In the genomic region with DNA sequence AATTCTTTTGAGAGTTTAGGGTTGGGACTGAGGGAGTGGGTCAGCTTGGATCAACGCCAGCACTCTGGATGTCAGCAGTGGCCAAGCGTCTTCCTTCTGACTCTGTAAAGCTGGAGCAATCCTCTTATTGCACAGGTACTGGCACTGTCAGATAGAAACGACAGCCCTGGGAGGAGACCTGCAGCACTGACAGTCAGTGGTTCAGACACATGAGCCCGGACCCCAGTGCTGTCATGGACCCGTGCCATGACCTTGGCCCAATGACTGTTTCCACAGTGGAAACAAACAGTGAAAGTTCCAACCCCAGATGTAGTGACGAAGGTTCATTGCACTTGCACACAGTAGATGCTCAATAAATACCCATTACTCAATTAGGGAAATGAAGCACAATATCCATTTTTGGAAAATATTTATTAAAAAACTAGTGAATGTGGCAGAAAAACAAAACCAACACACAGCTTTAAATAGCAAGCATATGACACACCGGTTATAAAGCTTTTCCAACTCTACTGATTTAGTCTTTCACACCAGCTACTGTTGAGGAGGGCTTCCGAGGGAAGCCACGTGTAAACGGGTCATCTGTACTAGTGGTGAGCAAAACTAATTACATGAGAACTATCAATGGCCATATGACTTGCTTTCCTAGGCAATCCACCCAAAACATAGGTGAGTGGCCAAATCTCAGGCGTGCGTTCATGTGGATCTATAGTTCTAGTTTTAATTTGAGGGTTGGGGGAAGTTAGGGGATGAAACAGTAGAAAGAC, we compare ENCODE assay signal across 16 cellular contexts. TPM values are rescaled to one million over a fixed set of nuclear protein-coding genes. Genes with fewer than 3 reads are reported as not detected.
DNase-seq lines count a peak whose midpoint lies in the region; ATAC-seq and TF ChIP-seq lines count a peak whose summit lies in the region.
"Had no signal": no experiment of that assay in that cellular context is flagged by ENCODE, and none has a peak within 500 bp of the region (broad histone marks: within the 10 kb centered on the region; RNA-seq: fewer than 3 reads in every experiment).

No MANE protein-coding gene starts in this region.

- peak overlapping the region; percentile 23 for H3K4me3 Mint-ChIP-seq in activated naive CD4-positive, alpha-beta T cell treated with anti-CD3 and anti-CD28 coated beads, Interleukin-2, amount 50 U/mL, for 24 hours
- H3K4me3 Mint-ChIP-seq: central memory CD8-positive, alpha-beta T cell had no signal

- RAD21 ChIA-PET in HCT116 (lab: Charles Lee; ENCODE audit: low non-redundant PET in 1 of 2, low total read pairs in 2 of 2, uncharacterized antibody in 2 of 2, unreplicated experiment in 2 of 2): no interaction called here

- TF ChIP-seq POLR2A in HCT116 (IDR thresholded peaks at IDR 0.05; ENCODE audit: borderline replicate concordance, extremely low read depth, insufficient read depth, insufficient read length) (no peak), ovary (IDR thresholded peaks at IDR 0.05) (no peak)

- TF ChIP-seq CTCF in HCT116 (IDR thresholded peaks at IDR 0.05 in 2 of 3, conservative IDR thresholded peaks at IDR 0.05 in 1 of 3; ENCODE audit: borderline replicate concordance in 1 of 3, insufficient read depth in 1 of 3, low read depth in 2 of 3, low read length in 2 of 3) (no peak), ovary (IDR thresholded peaks at IDR 0.05) (no peak), ascending aorta (IDR thresholded peaks at IDR 0.05) (no peak)

- H3K4me1 ChIP-seq in HCT116 (ENCODE audit: control insufficient read depth in 1 of 2, insufficient read depth in 2 of 2, low read length in 2 of 2): peaks cover 25 to 49% of the 10 kb centered on the region in 2 experiments
- H3K4me1 ChIP-seq in ovary (ENCODE audit: insufficient read depth): peaks cover 26% of the 10 kb centered on the region
- H3K4me1 ChIP-seq in ascending aorta: peaks cover 0 to 19% of the 10 kb centered on the region in 2 donors

- H3K36me3 ChIP-seq in HCT116 (ENCODE audit: control insufficient read depth in 1 of 2, insufficient read depth in 2 of 2, low read length in 2 of 2) (peaks cover 3 to 5% of the 10 kb centered on the region in 2 experiments; a peak in 1 of 4 replicates), ovary (no peaks in the 10 kb centered on the region), ascending aorta (peaks cover 5 to 19% of the 10 kb centered on the region in 2 donors)
- H3K36me3 ChIP-seq: WERI-Rb-1 had no signal

- intact Hi-C loops in HCT116 (cut with micrococcal nuclease): no loop called here
- intact Hi-C loops in ovary (cut with DNase I): no loop called here
- intact Hi-C loops in ascending aorta (cut with DNase I): no loop called here

- CTCF ChIA-PET in HCT116 (lab: Charles Lee): no interaction called here

- DNase-seq in activated CD8-positive, alpha-beta memory T cell treated with anti-CD3 and anti-CD28 coated beads, Interleukin-2, amount 50 U/mL, for 48 hours: peak; percentile 69
- DNase-seq in activated CD8-positive, alpha-beta memory T cell treated with anti-CD3 and anti-CD28 coated beads, Interleukin-2, amount 50 U/mL, for 4 hours: no peak
- no peak for DNase-seq in HCT116 (ENCODE audit: low read depth, low spot score)
- DNase-seq in ovary: peak; percentile 52 to 73 (median 62)
- DNase-seq in ascending aorta (ENCODE audit: low spot score in 2 of 2): no peak
- no peak for DNase-seq in D341Med (ENCODE audit: low spot score)
- DNase-seq in NCI-H2227 treated with DMSO at 0.1 percent for 48 hours (lab: John Stamatoyannopoulos, UW): no peak
- DNase-seq: IMR-90, NCI-H446, stomach, WERI-Rb-1 had no signal

- no peak overlapping the region for H3K9ac ChIP-seq in HCT116 (ENCODE audit: low read length)

- no peaks in the 10 kb centered on the region for H3K9me3 Mint-ChIP-seq in activated naive CD4-positive, alpha-beta T cell treated with anti-CD3 and anti-CD28 coated beads, Interleukin-2, amount 50 U/mL, for 24 hours
- H3K9me3 Mint-ChIP-seq: central memory CD8-positive, alpha-beta T cell had no signal

- 42 to 51% (median 42%) methylated on average over 12 of the region's 12 CpGs for WGBS in ovary, 3 donors

- POLR2A ChIA-PET in HCT116 (lab: Charles Lee): no interaction called here

- ATAC-seq in HCT116: no peak
- ATAC-seq: SK-N-SH treated with all-trans-retinoic acid at 6 μM for 48 hours had no signal

- no peak overlapping the region for H2AFZ ChIP-seq in HCT116 (ENCODE audit: low read depth, low read length, poor library complexity, severe bottlenecking)

- no peaks in the 10 kb centered on the region for H3K9me2 ChIP-seq in HCT116 (ENCODE audit: insufficient read depth)

- H3K4me2 ChIP-seq in HCT116 (ENCODE audit: low read length): no peak overlapping the region

- H3K27me3 Mint-ChIP-seq in activated naive CD4-positive, alpha-beta T cell treated with anti-CD3 and anti-CD28 coated beads, Interleukin-2, amount 50 U/mL, for 24 hours: no peaks in the 10 kb centered on the region
- H3K27me3 Mint-ChIP-seq: central memory CD8-positive, alpha-beta T cell; progenitor cell of endocrine pancreas had no signal

- no peak overlapping the region for H3K4me3 ChIP-seq in HCT116 (replicated peaks in 1 of 2; ENCODE audit: low read depth in 1 of 2, low read length in 2 of 2)
- no peak overlapping the region for H3K4me3 ChIP-seq in ovary
- no peak overlapping the region for H3K4me3 ChIP-seq in ascending aorta
- H3K4me3 ChIP-seq: stomach had no signal

- no peak for TF ChIP-seq EP300 in ovary (IDR thresholded peaks at IDR 0.05)

- H3K27me3 ChIP-seq in HCT116 (ENCODE audit: insufficient read depth, low read length) (no peaks in the 10 kb centered on the region), ovary (no peaks in the 10 kb centered on the region), ascending aorta (no peaks in the 10 kb centered on the region)
- H3K27me3 ChIP-seq: stomach had no signal

- H3K27ac ChIP-seq in HCT116 (ENCODE audit: low read depth, low read length) (no peak overlapping the region), ovary (no peak overlapping the region), ascending aorta (no peak overlapping the region)
- H3K27ac ChIP-seq: stomach, WERI-Rb-1 had no signal

- peaks cover 92% of the 10 kb centered on the region for H3K4me1 Mint-ChIP-seq in activated naive CD4-positive, alpha-beta T cell treated with anti-CD3 and anti-CD28 coated beads, Interleukin-2, amount 50 U/mL, for 24 hours

- TSS peak; percentile 21 for BruUV-seq in HCT116 (replicated peaks; lab: Mats Ljungman, UMichigan)

- no peak for TF ChIP-seq RAD21 in HCT116 (IDR thresholded peaks at IDR 0.05; ENCODE audit: low read depth)

- H3K79me2 ChIP-seq in HCT116 (ENCODE audit: insufficient read depth, low read length): peaks cover 48% of the 10 kb centered on the region

- H3K9me3 ChIP-seq in HCT116 (ENCODE audit: control insufficient read depth in 1 of 2, insufficient read depth in 1 of 2, low read depth in 1 of 2, low read length in 2 of 2) (no peaks in the 10 kb centered on the region), ovary (no peaks in the 10 kb centered on the region), ascending aorta (no peaks in the 10 kb centered on the region)
- H3K9me3 ChIP-seq: stomach had no signal

- H3K27ac Mint-ChIP-seq in activated naive CD4-positive, alpha-beta T cell treated with anti-CD3 and anti-CD28 coated beads, Interleukin-2, amount 50 U/mL, for 24 hours: peak overlapping the region; percentile 98
- H3K27ac Mint-ChIP-seq: progenitor cell of endocrine pancreas had no signal

- H4K20me1 ChIP-seq in HCT116 (ENCODE audit: insufficient read depth): peaks cover 9% of the 10 kb centered on the region; the same call in 1 of the 2 replicates

- H3K36me3 Mint-ChIP-seq in activated naive CD4-positive, alpha-beta T cell treated with anti-CD3 and anti-CD28 coated beads, Interleukin-2, amount 50 U/mL, for 24 hours: peaks cover 31% of the 10 kb centered on the region

TF ChIP-seq in HCT116, 20 proteins besides CTCF, POLR2A, EP300 and RAD21:
- TF ChIP-seq, protein P1, sequence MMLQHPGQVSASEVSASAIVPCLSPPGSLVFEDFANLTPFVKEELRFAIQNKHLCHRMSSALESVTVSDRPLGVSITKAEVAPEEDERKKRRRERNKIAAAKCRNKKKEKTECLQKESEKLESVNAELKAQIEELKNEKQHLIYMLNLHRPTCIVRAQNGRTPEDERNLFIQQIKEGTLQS (IDR thresholded peaks at IDR 0.05): no peak
TF ChIP-seq in HCT116: peak in this region for 0.

RNA-seq across cellular contexts. Expression of a gene that starts 22.1 kb away (rescaled TPM):
- total RNA-seq in HCT116 (2021; ENCODE audit: unreplicated experiment) (39.9 TPM), ovary (10 to 100 TPM; 26.6 to 98.7 (median 37.1) TPM), ascending aorta (50.9 TPM)
- 46.6 and 62.1 TPM in 2 replicates for polyA plus RNA-seq in HCT116 (2012)
- 10 to 100 TPM; 18.0 to 40.7 TPM for polyA plus RNA-seq in ovary

RNA-seq across cellular contexts. Expression of a gene that starts 37.2 kb away (rescaled TPM):
- total RNA-seq in HCT116 (2021; ENCODE audit: unreplicated experiment) (not detected), ovary (1 to 10 TPM in 1 of 7 donors, under 1 TPM in 2, not detected in 4; 0.36 to 1.3 (median 0.51) TPM), ascending aorta (not detected)
- not detected in 2 replicates for polyA plus RNA-seq in HCT116 (2012)
- under 1 TPM in 1 of 2 donors, not detected in 1; 0.04 TPM for polyA plus RNA-seq in ovary
- total RNA-seq: G401, progenitor cell of endocrine pancreas had no signal
- polyA plus RNA-seq: IMR-90, stomach had no signal

Comparison
In these comparisons a context has a peak if more than half of its experiments do, and no peak if none do; other contexts are left out.
1. DNase-seq: peak in activated CD8-positive, alpha-beta memory T cell treated with anti-CD3 and anti-CD28 coated beads, Interleukin-2, amount 50 U/mL, for 48 hours (single experiment) and ovary (5 of 5); none in activated CD8-positive, alpha-beta memory T cell treated with anti-CD3 and anti-CD28 coated beads, Interleukin-2, amount 50 U/mL, for 4 hours (single experiment), HCT116 (single experiment), ascending aorta (0 of 2), D341Med (single experiment) and NCI-H2227 treated with DMSO at 0.1 percent for 48 hours (single experiment).